ENCODE assay signal across 20 cellular contexts in genomic region chr18:59842947-59843346, GRCh38. TPM values are rescaled to one million over a fixed set of nuclear protein-coding genes. Genes with fewer than 3 reads are reported as not detected.
DNase-seq lines count a peak whose midpoint lies in the region; ATAC-seq, FAIRE-seq and TF ChIP-seq lines count a peak whose summit lies in the region.
"Had no signal": no experiment of that assay in that cellular context is flagged by ENCODE, and none has a peak within 500 bp of the region (broad histone marks: within the 10 kb centered on the region; RNA-seq: fewer than 3 reads in every experiment).

No MANE protein-coding gene starts in this region.

- H4K91ac ChIP-seq in IMR-90 (ENCODE audit: insufficient read depth, low read depth, low read length) = no peak overlapping the region

- H3K79me1 ChIP-seq in IMR-90 (ENCODE audit: low read depth in 1 of 2, low read length in 2 of 2) = no peaks in the 10 kb centered on the region

- DNase-seq in GM12891 (ENCODE audit: insufficient read length, low spot score) = no peak
- DNase-seq in IMR-90 = no peak
- peak; percentile 58 for DNase-seq in mammary epithelial cell
- DNase-seq in COLO829 (ENCODE audit: low spot score) = no peak
- no peak for DNase-seq in medulla oblongata (ENCODE audit: extremely low spot score)
- DNase-seq: BE2C; Caco-2; CD8-positive, alpha-beta T cell; DMS 273 treated with DMSO at 0.1 percent for 48 hours; DMS79 treated with DMSO at 0.1 percent for 48 hours; EL had no signal

- no peak overlapping the region for H2BK5ac ChIP-seq in IMR-90 (ENCODE audit: low read depth, low read length, poor library complexity, severe bottlenecking)

- TF ChIP-seq POLR2A in GM12891 (IDR thresholded peaks at IDR 0.05; ENCODE audit: low read depth, low read length) (no peak), IMR-90 (IDR thresholded peaks at IDR 0.05; ENCODE audit: low read depth, low read length) (no peak)

- no peak overlapping the region for H2BK15ac ChIP-seq in IMR-90 (ENCODE audit: low read depth, low read length)

- H3K36me3 ChIP-seq in IMR-90 (ENCODE audit: control insufficient read depth, insufficient read depth, low read length) (no peaks in the 10 kb centered on the region), mammary epithelial cell (ENCODE audit: insufficient read depth, low read length) (no peaks in the 10 kb centered on the region)
- H3K36me3 ChIP-seq: BE2C, HAP-1 had no signal

- no peak overlapping the region for H3K18ac ChIP-seq in IMR-90 (ENCODE audit: low read depth, low read length)

- no peak overlapping the region for H3K27ac ChIP-seq in IMR-90 (ENCODE audit: insufficient read depth, low read length)
- H3K27ac ChIP-seq in mammary epithelial cell (ENCODE audit: insufficient read depth, low read depth, low read length) = no peak overlapping the region
- H3K27ac ChIP-seq: A549, C4-2B had no signal

- no peak for TF ChIP-seq RAD21 in IMR-90 (IDR thresholded peaks at IDR 0.05; ENCODE audit: low read length)

- FAIRE-seq in GM12891 (lab: Jason Lieb, UNC) = peak; percentile 65
- FAIRE-seq: A549, G401.6, GM12892, H1, HepG2, HTR-8/SVneo had no signal

- H3K4ac ChIP-seq in IMR-90 (ENCODE audit: low read depth, low read length) = no peak overlapping the region

- H4K20me1 ChIP-seq in IMR-90 (ENCODE audit: insufficient read depth, low read length) (no peaks in the 10 kb centered on the region), mammary epithelial cell (ENCODE audit: insufficient read depth, low read length) (no peaks in the 10 kb centered on the region)

- H3K4me3 ChIP-seq in IMR-90 (ENCODE audit: insufficient read depth, low read depth, low read length) (no peak overlapping the region), mammary epithelial cell (replicated peaks in 1 of 3; ENCODE audit: insufficient read depth in 1 of 3, low read depth in 2 of 3, low read length in 3 of 3) (no peak overlapping the region)
- H3K4me3 ChIP-seq: A549, HAP-1 had no signal

- CTCF ChIA-PET in IMR-90 (lab: Yijun Ruan, JAX) (no interaction called here), mammary epithelial cell (lab: Charles Lee; ENCODE audit: low non-redundant PET) (no interaction called here)

- no peak overlapping the region for H2BK120ac ChIP-seq in IMR-90 (ENCODE audit: low read depth, low read length)

- intact Hi-C loops in IMR-90 (cut with micrococcal nuclease) = no loop called here
- intact Hi-C loops in mammary epithelial cell (cut with micrococcal nuclease) = loop anchor here (5.0 kb wide), 1 partner anchor 124 kb away; no protein-coding TSS in a partner anchor

- H2AK5ac ChIP-seq in IMR-90 (ENCODE audit: low read depth, low read length) = peak overlapping the region; percentile 20; the same call in 1 of the 2 replicates

- no peak overlapping the region for H4K8ac ChIP-seq in IMR-90 (ENCODE audit: low read depth in 2 of 2, low read length in 2 of 2)

- no peak overlapping the region for H4K5ac ChIP-seq in IMR-90 (ENCODE audit: low read depth, low read length)

- no peak overlapping the region for H2AK9ac ChIP-seq in IMR-90 (replicated peaks; ENCODE audit: low read depth, low read length, poor library complexity)

- WGBS in IMR-90 (ENCODE audit: extremely low coverage in 2 of 2, insufficient read length in 1 of 2), 2 experiments = no CpG with 5 or more reads among the region's 4 CpGs
- 41% methylated on average over 4 of the region's 4 CpGs for WGBS in mammary epithelial cell (ENCODE audit: low coverage, missing lambda C conversion rate)

- H2AFZ ChIP-seq in IMR-90 (replicated peaks; ENCODE audit: low read length, poor library complexity) = no peak overlapping the region
- peak overlapping the region; percentile 62 for H2AFZ ChIP-seq in mammary epithelial cell (ENCODE audit: low read depth, low read length)

- no TSS peak for BruUV-seq in IMR-90 (replicated peaks; lab: Mats Ljungman, UMichigan)
- no TSS peak for BruUV-seq in mammary epithelial cell (replicated peaks; lab: Mats Ljungman, UMichigan)

- POLR2A ChIA-PET in IMR-90 (lab: Charles Lee; ENCODE audit: unreplicated experiment) = no interaction called here

- dilution Hi-C loops in IMR-90 (cut with HindIII; ENCODE audit: low sequenced_read_pairs, unreplicated experiment) = no loop called here
- dilution Hi-C loops in mammary epithelial cell (cut with HindIII; ENCODE audit: low sequenced_read_pairs) = no loop called here

- H3K9me1 ChIP-seq in IMR-90 (ENCODE audit: insufficient read depth, low read length) = no peaks in the 10 kb centered on the region; the same call in 1 of the 2 replicates

- H3K4me1 ChIP-seq in IMR-90 (ENCODE audit: control insufficient read depth, insufficient read depth, low read length) (0 out of 2 replicates have a peak, but pooled peaks cover 3% of the 10 kb centered on the region), mammary epithelial cell (ENCODE audit: insufficient read depth, low read length) (peaks cover 19% of the 10 kb centered on the region)
- H3K4me1 ChIP-seq: A549, BE2C, Caco-2, HAP-1 had no signal

- H3K4me2 ChIP-seq in IMR-90 (ENCODE audit: low read depth, low read length) = no peak overlapping the region
- H3K4me2 ChIP-seq in mammary epithelial cell (ENCODE audit: insufficient read depth, low read depth, low read length) = no peak overlapping the region
- H3K4me2 ChIP-seq: A549 had no signal

- H3K27me3 ChIP-seq in IMR-90 (ENCODE audit: control insufficient read depth, insufficient read depth, low read length) = no peaks in the 10 kb centered on the region
- no peaks in the 10 kb centered on the region for H3K27me3 ChIP-seq in mammary epithelial cell (ENCODE audit: insufficient read depth, low read length)
- H3K27me3 ChIP-seq: BE2C had no signal

- H3K79me2 ChIP-seq in mammary epithelial cell (ENCODE audit: insufficient read depth, low read length) = no peaks in the 10 kb centered on the region

- ATAC-seq in IMR-90 (ENCODE audit: low read depth) = no peak
- ATAC-seq in HG02938 (IDR thresholded peaks at IDR 0.05; ENCODE audit: unreplicated experiment) = no peak
- ATAC-seq: CD8-positive, alpha-beta T cell; HepG2 had no signal

- no peaks in the 10 kb centered on the region for H3K9me3 ChIP-seq in IMR-90 (ENCODE audit: control insufficient read depth, insufficient read depth, low read length)
- H3K9me3 ChIP-seq in mammary epithelial cell (replicated peaks; ENCODE audit: insufficient read depth, low read length) = no peaks in the 10 kb centered on the region
- H3K9me3 ChIP-seq: A549, BE2C, Caco-2, HAP-1 had no signal

- in situ Hi-C loops in IMR-90 (cut with MboI; ENCODE audit: low sequenced_read_pairs) = loop anchor here (10.0 to 25.0 kb wide), 2 partner anchors 569 to 702 kb away; no protein-coding TSS in a partner anchor
- in situ Hi-C loops in mammary epithelial cell (cut with MboI; ENCODE audit: low sequenced_read_pairs in 2 of 2) = loop anchor here in 1 of 2 donors (10.0 to 25.0 kb wide), 2 partner anchors 122 to 694 kb away; no protein-coding TSS in a partner anchor

- H3K9ac ChIP-seq in IMR-90 (ENCODE audit: low read depth, low read length) = no peak overlapping the region
- H3K9ac ChIP-seq in mammary epithelial cell (ENCODE audit: insufficient read depth, low read length) = no peak overlapping the region

- H3K14ac ChIP-seq in IMR-90 (replicated peaks; ENCODE audit: low read depth, low read length) = no peak overlapping the region

- H3K56ac ChIP-seq in IMR-90 (ENCODE audit: extremely low read depth, insufficient read depth, low read length) = no peak overlapping the region

- H3K23ac ChIP-seq in IMR-90 (ENCODE audit: low read depth, low read length) = no peak overlapping the region

- no peak for TF ChIP-seq CTCF in IMR-90 (conservative IDR thresholded peaks at IDR 0.05; ENCODE audit: low read depth, low read length)
- no peak for TF ChIP-seq CTCF in mammary epithelial cell (conservative IDR thresholded peaks at IDR 0.05 in 1 of 2, IDR thresholded peaks at IDR 0.05 in 1 of 2; ENCODE audit: extremely low read depth in 1 of 2, insufficient read depth in 1 of 2, low read depth in 1 of 2, low read length in 2 of 2)

- no peak overlapping the region for H2BK20ac ChIP-seq in IMR-90 (ENCODE audit: low read depth, low read length)

TF ChIP-seq in GM12891, 5 proteins besides CTCF, POLR2A, EP300 and RAD21:
- TF ChIP-seq SPI1 (IDR thresholded peaks at IDR 0.05; ENCODE audit: low read depth, low read length) (no peak), POU2F2 (IDR thresholded peaks at IDR 0.05; ENCODE audit: low read depth, low read length) (no peak), PAX5 (IDR thresholded peaks at IDR 0.05; ENCODE audit: insufficient read depth, low read length, severe bottlenecking) (no peak), TAF1 (IDR thresholded peaks at IDR 0.05; ENCODE audit: low read depth, low read length) (no peak), POLR2AphosphoS5 (IDR thresholded peaks at IDR 0.05; ENCODE audit: low read depth, low read length) (no peak)

TF ChIP-seq in IMR-90, 13 proteins besides CTCF, POLR2A, EP300 and RAD21:
- TF ChIP-seq FOS (IDR thresholded peaks at IDR 0.05; ENCODE audit: low read depth, low read length) (no peak), SMC3 (IDR thresholded peaks at IDR 0.05; ENCODE audit: low read depth, low read length) (no peak), RFX5 (IDR thresholded peaks at IDR 0.05; ENCODE audit: low read depth, low read length) (no peak), MAFK (IDR thresholded peaks at IDR 0.05; ENCODE audit: low read depth, low read length) (no peak), CHD1 (IDR thresholded peaks at IDR 0.05; ENCODE audit: low read depth, low read length) (no peak), MXI1 (IDR thresholded peaks at IDR 0.05; ENCODE audit: borderline replicate concordance, low read depth, low read length) (no peak), NFE2L2 (IDR thresholded peaks at IDR 0.05; ENCODE audit: low read depth, low read length) (no peak), MAZ (IDR thresholded peaks at IDR 0.05; ENCODE audit: borderline replicate concordance, low read depth, low read length) (no peak), BHLHE40 (IDR thresholded peaks at IDR 0.05; ENCODE audit: low read depth, low read length) (no peak), RCOR1 (IDR thresholded peaks at IDR 0.05; ENCODE audit: insufficient replicate concordance, low read length) (no peak)
- TF ChIP-seq, protein P1, sequence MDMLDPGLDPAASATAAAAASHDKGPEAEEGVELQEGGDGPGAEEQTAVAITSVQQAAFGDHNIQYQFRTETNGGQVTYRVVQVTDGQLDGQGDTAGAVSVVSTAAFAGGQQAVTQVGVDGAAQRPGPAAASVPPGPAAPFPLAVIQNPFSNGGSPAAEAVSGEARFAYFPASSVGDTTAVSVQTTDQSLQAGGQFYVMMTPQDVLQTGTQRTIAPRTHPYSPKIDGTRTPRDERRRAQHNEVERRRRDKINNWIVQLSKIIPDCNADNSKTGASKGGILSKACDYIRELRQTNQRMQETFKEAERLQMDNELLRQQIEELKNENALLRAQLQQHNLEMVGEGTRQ (IDR thresholded peaks at IDR 0.05; ENCODE audit: low read depth, low read length) = no peak

RNA-seq across cellular contexts. Expression of gene PMAIP1, which starts 56.8 kb away (rescaled TPM):
- 62.3 TPM for polyA plus RNA-seq in GM12891 (2012; ENCODE audit: low read depth, missing spikeins)
- 14.0 and 26.9 TPM in 2 replicates for total RNA-seq in IMR-90 (2012; rRNA removed)
- polyA plus RNA-seq in IMR-90 (2012; rRNA removed) = 25.9 and 30.1 TPM in 2 replicates
- 4.3 and 12.5 TPM in 2 replicates for polyA plus RNA-seq in IMR-90 (2012; cell fraction: cytosol; rRNA removed)
- 7.2 and 17.3 TPM in 2 replicates for polyA plus RNA-seq in IMR-90 (2012; cell fraction: nucleus; rRNA removed; ENCODE audit: low replicate concordance)
- 10 to 100 TPM; 17.8 to 34.3 TPM for total RNA-seq in mammary epithelial cell
- 14.4 TPM for polyA plus RNA-seq in mammary epithelial cell
- 4.2 TPM for polyA minus RNA-seq in mammary epithelial cell
